ENCODE assay signal across 13 cellular contexts in the genomic region with DNA sequence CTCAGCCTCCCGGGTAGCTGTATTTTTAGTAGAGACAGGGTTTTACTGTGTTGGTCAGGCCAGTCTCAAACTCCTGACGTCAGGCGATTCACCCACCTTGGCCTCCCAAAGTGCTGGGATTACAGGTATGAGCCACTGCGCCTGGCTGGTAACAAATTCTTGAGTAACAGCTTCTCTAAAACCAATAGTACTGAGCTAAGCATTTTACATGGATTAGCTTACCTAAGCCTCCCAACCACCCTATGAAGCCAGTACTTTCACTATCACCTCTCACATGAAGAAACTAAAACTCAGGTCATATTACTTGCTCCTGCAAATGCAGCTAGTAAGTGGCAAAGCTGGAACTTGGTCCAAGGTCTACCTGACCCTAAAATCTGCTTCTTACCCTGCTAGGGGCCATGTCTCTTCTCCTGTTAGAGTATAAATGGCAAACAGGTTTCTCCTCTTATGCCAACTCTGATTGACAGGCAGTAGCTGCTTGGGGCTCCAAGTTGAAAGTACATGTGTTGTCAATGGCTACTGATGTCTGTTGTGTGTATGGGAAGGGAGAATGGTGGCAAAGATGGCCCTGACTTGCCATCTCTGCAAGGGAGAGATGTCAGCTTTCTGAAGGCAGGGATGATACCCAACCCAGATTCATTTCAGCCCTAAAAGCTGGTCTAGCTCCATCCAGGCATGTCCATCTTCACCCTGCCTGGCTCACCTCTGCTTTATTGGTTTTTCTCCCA. TPM values are rescaled to one million over a fixed set of nuclear protein-coding genes. Genes with fewer than 3 reads are reported as not detected.
A peak's percentile ranks its signal among the peaks of the same experiment; 100 is the strongest.
DNase-seq lines count a peak whose midpoint lies in the region; ATAC-seq, FAIRE-seq and TF ChIP-seq lines count a peak whose summit lies in the region.
"Had no signal": no experiment of that assay in that cellular context is flagged by ENCODE, and none has a peak within 500 bp of the region (broad histone marks: within the 10 kb centered on the region; RNA-seq: fewer than 3 reads in every experiment).

No MANE protein-coding gene starts in this region.

- H3K27ac Mint-ChIP-seq in CD4-positive, alpha-beta T cell = peak overlapping the region; percentile 84
- peak overlapping the region; percentile 98 for H3K27ac Mint-ChIP-seq in activated CD4-positive, alpha-beta memory T cell treated with anti-CD3 and anti-CD28 coated beads, Interleukin-2, amount 10 ng/mL, durations not matched to agents 7 days and 5 days
- no peak overlapping the region for H3K27ac Mint-ChIP-seq in mesothelial cell of epicardium

- no peak for TF ChIP-seq CTCF in CD4-positive, alpha-beta T cell (IDR thresholded peaks at IDR 0.05)
- TF ChIP-seq CTCF in keratinocyte (optimal IDR thresholded peaks at IDR 0.05 in 1 of 3, IDR thresholded peaks at IDR 0.05 in 1 of 3, conservative IDR thresholded peaks at IDR 0.05 in 1 of 3; ENCODE audit: extremely low read depth in 1 of 3, insufficient read depth in 2 of 3, low read length in 3 of 3) (no peak), mesothelial cell of epicardium (IDR thresholded peaks at IDR 0.05; ENCODE audit: unreplicated experiment) (no peak)

- no peaks in the 10 kb centered on the region for H4K20me1 ChIP-seq in keratinocyte (ENCODE audit: control insufficient read depth, extremely low read depth, insufficient read depth, low read length)

- no peak overlapping the region for H2AFZ ChIP-seq in keratinocyte (ENCODE audit: control insufficient read depth, low read length)

- CTCF ChIA-PET in CD4-positive, alpha-beta T cell (lab: Charles Lee) = interaction anchor here (1.2 to 2.1 kb wide), 2 partner anchors 17 to 64 kb away, joined by 3 to 9 read pairs; no protein-coding TSS in a partner anchor
- CTCF ChIA-PET in activated CD4-positive, alpha-beta memory T cell treated with anti-CD3 and anti-CD28 coated beads, Interleukin-2, amount 10 ng/mL, durations not matched to agents 7 days and 5 days (lab: Charles Lee) = interaction anchor here (0.8 to 2.4 kb wide), 14 partner anchors 17 to 117 kb away, joined by 3 to 26 read pairs (median 5); a partner anchor contains a TSS

- peaks cover 58% of the 10 kb centered on the region for H3K36me3 Mint-ChIP-seq in CD4-positive, alpha-beta T cell (ENCODE audit: low read depth)
- H3K36me3 Mint-ChIP-seq in activated CD4-positive, alpha-beta memory T cell treated with anti-CD3 and anti-CD28 coated beads, Interleukin-2, amount 10 ng/mL, durations not matched to agents 7 days and 5 days (ENCODE audit: low read depth) = peaks cover 79% of the 10 kb centered on the region
- peaks cover 3% of the 10 kb centered on the region for H3K36me3 Mint-ChIP-seq in mesothelial cell of epicardium

- H3K4me2 ChIP-seq in keratinocyte (ENCODE audit: control insufficient read depth, extremely low read depth, insufficient read depth, low read depth, low read length) = peak overlapping the region; percentile 40

- ATAC-seq in CD4-positive, alpha-beta T cell (ENCODE audit: poor library complexity) = no peak
- no peak for ATAC-seq in GM19397 (IDR thresholded peaks at IDR 0.05; ENCODE audit: unreplicated experiment)
- ATAC-seq: sciatic nerve had no signal

- no peaks in the 10 kb centered on the region for H3K9me3 ChIP-seq in CD4-positive, alpha-beta T cell (ENCODE audit: control insufficient read depth, low read length)
- H3K9me3 ChIP-seq in HUES48 (ENCODE audit: control insufficient read depth, insufficient read depth, low read length) = no peaks in the 10 kb centered on the region
- H3K9me3 ChIP-seq in keratinocyte (ENCODE audit: control insufficient read depth, low read depth, low read length) = no peaks in the 10 kb centered on the region
- H3K9me3 ChIP-seq: colonic mucosa, SJSA1 had no signal

- no peak for FAIRE-seq in keratinocyte (lab: Jason Lieb, UNC)
- FAIRE-seq: islet of Langerhans had no signal

- no peaks in the 10 kb centered on the region for H3K9me3 Mint-ChIP-seq in CD4-positive, alpha-beta T cell
- no peaks in the 10 kb centered on the region for H3K9me3 Mint-ChIP-seq in activated CD4-positive, alpha-beta memory T cell treated with anti-CD3 and anti-CD28 coated beads, Interleukin-2, amount 10 ng/mL, durations not matched to agents 7 days and 5 days
- H3K9me3 Mint-ChIP-seq in mesothelial cell of epicardium = no peaks in the 10 kb centered on the region

- no peaks in the 10 kb centered on the region for H3K79me2 ChIP-seq in keratinocyte (ENCODE audit: control insufficient read depth, insufficient read depth, low read length)

- peak overlapping the region; percentile 28; the same call in 1 of the 2 replicates for H3K4me3 ChIP-seq in HUES48 (ENCODE audit: low read depth, low read length)
- no peak overlapping the region for H3K4me3 ChIP-seq in keratinocyte (ENCODE audit: control insufficient read depth in 2 of 3, extremely low read depth in 1 of 3, insufficient read depth in 2 of 3, low read depth in 1 of 3, low read length in 3 of 3)
- H3K4me3 ChIP-seq: colonic mucosa, SJSA1 had no signal

- no peak for DNase-seq in CD4-positive, alpha-beta T cell
- DNase-seq in activated CD4-positive, alpha-beta memory T cell treated with anti-CD3 and anti-CD28 coated beads, Interleukin-2, amount 10 ng/mL, durations not matched to agents 7 days and 5 days = no peak
- DNase-seq in keratinocyte (ENCODE audit: low read depth, low spot score) (no peak), NCI-H446 treated with DMSO at 0.1 percent for 48 hours (lab: John Stamatoyannopoulos, UW) (no peak), C1 segment of cervical spinal cord (lab: John Stamatoyannopoulos, UW) (no peak), mesothelial cell of epicardium (ENCODE audit: low spot score in 2 of 2, unreplicated experiment in 2 of 2) (no peak)
- DNase-seq: activated CD4-positive, CD25-positive, alpha-beta regulatory T cell; colonic mucosa had no signal

- H3K36me3 ChIP-seq in HUES48 (ENCODE audit: control insufficient read depth, insufficient read depth, low read length) (peaks cover 21% of the 10 kb centered on the region), keratinocyte (ENCODE audit: control insufficient read depth in 2 of 2, extremely low read depth in 1 of 2, insufficient read depth in 2 of 2, low read length in 2 of 2) (peaks cover 1 to 22% of the 10 kb centered on the region in 2 experiments)
- H3K36me3 ChIP-seq: colonic mucosa had no signal

- H3K4me1 ChIP-seq in HUES48 (ENCODE audit: control insufficient read depth, insufficient read depth, low read length) = peaks cover 44% of the 10 kb centered on the region
- H3K4me1 ChIP-seq in keratinocyte (ENCODE audit: control insufficient read depth, extremely low read depth, insufficient read depth, low read length) = peaks cover 42% of the 10 kb centered on the region

- dilution Hi-C loops in keratinocyte (cut with MboI; ENCODE audit: extremely low pct_ligation_motif_present, low sequenced_read_pairs) = no loop called here

- peaks cover 54% of the 10 kb centered on the region for H3K4me1 Mint-ChIP-seq in CD4-positive, alpha-beta T cell (ENCODE audit: low read depth)
- H3K4me1 Mint-ChIP-seq in activated CD4-positive, alpha-beta memory T cell treated with anti-CD3 and anti-CD28 coated beads, Interleukin-2, amount 10 ng/mL, durations not matched to agents 7 days and 5 days = peaks cover 72% of the 10 kb centered on the region
- peaks cover 19% of the 10 kb centered on the region for H3K4me1 Mint-ChIP-seq in mesothelial cell of epicardium

- POLR2A ChIA-PET in CD4-positive, alpha-beta T cell (lab: Charles Lee) = interaction anchor here (0.6 to 10.8 kb wide), 11 partner anchors 11 to 526 kb away, joined by 3 to 327 read pairs (median 4); a partner anchor contains a TSS
- POLR2A ChIA-PET in activated CD4-positive, alpha-beta memory T cell treated with anti-CD3 and anti-CD28 coated beads, Interleukin-2, amount 10 ng/mL, durations not matched to agents 7 days and 5 days (lab: Charles Lee) = interaction anchor here (1.1 to 18.3 kb wide), 14 partner anchors 15 to 248 kb away, joined by 3 to 864 read pairs (median 5); a partner anchor contains a TSS

- no peaks in the 10 kb centered on the region for H3K27me3 Mint-ChIP-seq in CD4-positive, alpha-beta T cell
- no peaks in the 10 kb centered on the region for H3K27me3 Mint-ChIP-seq in activated CD4-positive, alpha-beta memory T cell treated with anti-CD3 and anti-CD28 coated beads, Interleukin-2, amount 10 ng/mL, durations not matched to agents 7 days and 5 days
- peaks cover 5% of the 10 kb centered on the region for H3K27me3 Mint-ChIP-seq in mesothelial cell of epicardium (ENCODE audit: low read depth)

- H3K9me1 ChIP-seq in keratinocyte (ENCODE audit: control insufficient read depth, extremely low read depth, insufficient read depth, low read length) = no peaks in the 10 kb centered on the region

- H3K9ac ChIP-seq in HUES48 (ENCODE audit: low read depth, low read length) (no peak overlapping the region; the same call in 1 of the 2 replicates), keratinocyte (ENCODE audit: control insufficient read depth, extremely low read depth, insufficient read depth, low read length) (no peak overlapping the region)

- H3K27me3 ChIP-seq in CD4-positive, alpha-beta T cell (ENCODE audit: control insufficient read depth, insufficient read depth, low read length) = no peaks in the 10 kb centered on the region
- H3K27me3 ChIP-seq in HUES48 (ENCODE audit: control insufficient read depth, insufficient read depth, low read length) = peaks cover 5% of the 10 kb centered on the region
- H3K27me3 ChIP-seq in keratinocyte (ENCODE audit: control insufficient read depth, extremely low read depth, insufficient read depth, low read length) = no peaks in the 10 kb centered on the region
- H3K27me3 ChIP-seq: colonic mucosa, SJSA1 had no signal

- intact Hi-C loops in CD4-positive, alpha-beta T cell (cut with DNase I, micrococcal nuclease) = no loop called here

- peak overlapping the region; percentile 22 for H3K27ac ChIP-seq in CD4-positive, alpha-beta T cell (ENCODE audit: low read depth, low read length)
- peak overlapping the region; percentile 75 for H3K27ac ChIP-seq in HUES48 (ENCODE audit: low read depth, low read length)
- peak overlapping the region; percentile 44 for H3K27ac ChIP-seq in keratinocyte (ENCODE audit: control insufficient read depth, insufficient read depth, low read length)
- H3K27ac ChIP-seq: colonic mucosa, SJSA1 had no signal

- peak overlapping the region; percentile 43 for H3K4me3 Mint-ChIP-seq in CD4-positive, alpha-beta T cell
- H3K4me3 Mint-ChIP-seq in activated CD4-positive, alpha-beta memory T cell treated with anti-CD3 and anti-CD28 coated beads, Interleukin-2, amount 10 ng/mL, durations not matched to agents 7 days and 5 days = peak overlapping the region; percentile 94
- H3K4me3 Mint-ChIP-seq in mesothelial cell of epicardium = no peak overlapping the region

RNA-seq across cellular contexts. Expression of a gene that starts 4.0 kb away (rescaled TPM):
- 10 to 100 TPM; 60.3 to 63.0 TPM for total RNA-seq in CD4-positive, alpha-beta T cell
- total RNA-seq in activated CD4-positive, alpha-beta memory T cell treated with anti-CD3 and anti-CD28 coated beads, Interleukin-2, amount 10 ng/mL, durations not matched to agents 7 days and 5 days = 100 to 1,000 TPM; 229 TPM
- polyA plus RNA-seq in keratinocyte = 7.3 to 31.4 TPM (median 11.7 TPM) in 3 replicates
- polyA plus RNA-seq in keratinocyte (2011; ENCODE audit: low read depth) = 5.5 TPM
- polyA plus RNA-seq in keratinocyte (2011; cell fraction: cytosol; rRNA removed) = 10.0 and 13.5 TPM in 2 replicates
- 8.5 and 9.0 TPM in 2 replicates for polyA plus RNA-seq in keratinocyte (2011; cell fraction: nucleus; rRNA removed)
- 4.6 and 24.5 TPM in 2 replicates for polyA plus RNA-seq in keratinocyte (2012; ENCODE audit: low replicate concordance)
- 7.7 to 63.6 TPM (median 20.9 TPM) in 3 replicates for polyA minus RNA-seq in keratinocyte
- polyA minus RNA-seq in keratinocyte (2011; cell fraction: cytosol; rRNA and poly(A)+ RNA removed) = 18.2 TPM
- 4.7 and 5.7 TPM in 2 replicates for polyA minus RNA-seq in keratinocyte (2011; cell fraction: nucleus; rRNA and poly(A)+ RNA removed)
- 36.0 to 44.5 TPM (median 41.6 TPM) in 3 replicates for total RNA-seq in mesothelial cell of epicardium

RNA-seq across cellular contexts. Expression of a gene that starts 30.2 kb away (rescaled TPM):
- total RNA-seq in CD4-positive, alpha-beta T cell = 10 to 100 TPM; 35.4 to 44.3 TPM
- total RNA-seq in activated CD4-positive, alpha-beta memory T cell treated with anti-CD3 and anti-CD28 coated beads, Interleukin-2, amount 10 ng/mL, durations not matched to agents 7 days and 5 days = 10 to 100 TPM; 51.8 to 64.0 TPM
- polyA plus RNA-seq in keratinocyte = 39.4 to 55.2 TPM (median 41.6 TPM) in 3 replicates
- polyA plus RNA-seq in keratinocyte (2011; ENCODE audit: low read depth) = 39.4 TPM
- 30.9 and 59.7 TPM in 2 replicates for polyA plus RNA-seq in keratinocyte (2011; cell fraction: cytosol; rRNA removed)
- polyA plus RNA-seq in keratinocyte (2011; cell fraction: nucleus; rRNA removed) = 35.6 and 44.6 TPM in 2 replicates
- polyA plus RNA-seq in keratinocyte (2012; ENCODE audit: low replicate concordance) = 20.5 and 31.8 TPM in 2 replicates
- 14.5 to 47.0 TPM (median 32.2 TPM) in 3 replicates for polyA minus RNA-seq in keratinocyte
- 74.6 TPM for polyA minus RNA-seq in keratinocyte (2011; cell fraction: cytosol; rRNA and poly(A)+ RNA removed)
- polyA minus RNA-seq in keratinocyte (2011; cell fraction: nucleus; rRNA and poly(A)+ RNA removed) = 21.2 and 34.3 TPM in 2 replicates
- total RNA-seq in mesothelial cell of epicardium = 46.9 to 57.3 TPM (median 56.1 TPM) in 3 replicates

RNA-seq across cellular contexts. Expression of a gene that starts 53.7 kb away (rescaled TPM):
- total RNA-seq in CD4-positive, alpha-beta T cell = 10 to 100 TPM; 60.3 to 61.7 TPM
- 10 to 100 TPM; 73.6 to 74.3 TPM for total RNA-seq in activated CD4-positive, alpha-beta memory T cell treated with anti-CD3 and anti-CD28 coated beads, Interleukin-2, amount 10 ng/mL, durations not matched to agents 7 days and 5 days
- polyA plus RNA-seq in keratinocyte = 0.71 to 2.5 TPM (median 1.2 TPM) in 3 replicates
- 1.1 TPM for polyA plus RNA-seq in keratinocyte (2011; ENCODE audit: low read depth)
- 0.26 and 0.43 TPM in 2 replicates for polyA plus RNA-seq in keratinocyte (2011; cell fraction: cytosol; rRNA removed)
- 9.9 and 11.7 TPM in 2 replicates for polyA plus RNA-seq in keratinocyte (2011; cell fraction: nucleus; rRNA removed)
- 0.54 and 1.9 TPM in 2 replicates for polyA plus RNA-seq in keratinocyte (2012; ENCODE audit: low replicate concordance)
- 0.43 to 1.2 TPM (median 1.1 TPM) in 3 replicates for polyA minus RNA-seq in keratinocyte
- 0.58 TPM for polyA minus RNA-seq in keratinocyte (2011; cell fraction: cytosol; rRNA and poly(A)+ RNA removed)
- polyA minus RNA-seq in keratinocyte (2011; cell fraction: nucleus; rRNA and poly(A)+ RNA removed) = 1.3 and 2.0 TPM in 2 replicates
- total RNA-seq in mesothelial cell of epicardium = 7.7 to 8.2 TPM (median 8.0 TPM) in 3 replicates

Comparison
In these comparisons a context has a peak if more than half of its experiments do, and no peak if none do; other contexts are left out.
1. H3K27ac ChIP-seq: peak in every context shown above with its lines; median percentile 75 in HUES48; 44 in keratinocyte; 22 in CD4-positive, alpha-beta T cell.